12 cellular contexts compared by ENCODE assay signal in genomic region chr3:197371521-197372075, GRCh38.
DNase-seq lines count a peak whose midpoint lies in the region; ATAC-seq and TF ChIP-seq lines count a peak whose summit lies in the region.
"Had no signal": no experiment of that assay in that cellular context is flagged by ENCODE, and none has a peak within 500 bp of the region (broad histone marks: within the 10 kb centered on the region; RNA-seq: fewer than 3 reads in every experiment).

No MANE protein-coding gene starts in this region.

- no peak overlapping the region for H3K18ac ChIP-seq in mesendoderm (ENCODE audit: low read length)

- H3K56ac ChIP-seq in mesendoderm (ENCODE audit: low read length), result no peak overlapping the region

- 83 to 100% methylated on average over 2 of the region's 2 CpGs for WGBS in mesodermal cell (ENCODE audit: insufficient coverage in 2 of 2), 2 experiments
- no CpG with 5 or more reads among the region's 2 CpGs for WGBS in mesendoderm (ENCODE audit: extremely low coverage, insufficient coverage, low lambda C conversion rate)

- no peak overlapping the region for H3K4me2 ChIP-seq in mesendoderm (ENCODE audit: low read length)

- H3K9ac ChIP-seq in mesendoderm (ENCODE audit: low read length), result no peak overlapping the region

- H3K4me3 ChIP-seq in RWPE2 (ENCODE audit: severe bottlenecking) (no peak overlapping the region), mesodermal cell (ENCODE audit: extremely low read depth, insufficient read depth, low read length, poor library complexity, severe bottlenecking) (no peak overlapping the region), mesendoderm (ENCODE audit: low read length) (no peak overlapping the region)

- H3K4me1 ChIP-seq in RWPE2 (ENCODE audit: insufficient read depth, poor library complexity, severe bottlenecking) (peaks cover 72% of the 10 kb centered on the region), mesodermal cell (ENCODE audit: control insufficient read depth, insufficient read depth, low read length, poor library complexity, severe bottlenecking) (peaks cover 33% of the 10 kb centered on the region), mesendoderm (ENCODE audit: control insufficient read depth, low read depth, low read length) (peaks cover 8% of the 10 kb centered on the region)

- H2AK5ac ChIP-seq in mesendoderm (ENCODE audit: low read length), result no peak overlapping the region

- H3K79me1 ChIP-seq in mesendoderm (ENCODE audit: low read length), result no peaks in the 10 kb centered on the region

- H3K9me3 ChIP-seq in RWPE2 (ENCODE audit: severe bottlenecking) (no peaks in the 10 kb centered on the region), mesodermal cell (ENCODE audit: control insufficient read depth, low read length) (no peaks in the 10 kb centered on the region)

- H2BK120ac ChIP-seq in mesendoderm (ENCODE audit: low read depth, low read length), result no peak overlapping the region

- H3K27ac ChIP-seq in RWPE2 (ENCODE audit: poor library complexity, severe bottlenecking), result peak overlapping the region; percentile 87
- H3K27ac ChIP-seq in mesodermal cell (ENCODE audit: low read depth, low read length, severe bottlenecking), result peak overlapping the region; percentile 60
- H3K27ac ChIP-seq in mesendoderm (ENCODE audit: low read depth, low read length), result no peak overlapping the region
- H3K27ac ChIP-seq: C4-2B had no signal

- no peak overlapping the region for H2BK5ac ChIP-seq in mesendoderm (ENCODE audit: low read length)

- H4K5ac ChIP-seq in mesendoderm (ENCODE audit: low read length), result no peak overlapping the region

- H3K4ac ChIP-seq in mesendoderm (ENCODE audit: low read depth, low read length), result no peak overlapping the region

- ATAC-seq in RWPE2 (ENCODE audit: low read depth) (no peak), GM18867 (IDR thresholded peaks at IDR 0.05; ENCODE audit: unreplicated experiment) (no peak), HG02610 (IDR thresholded peaks at IDR 0.05; ENCODE audit: unreplicated experiment) (no peak)
- ATAC-seq: stimulated activated naive CD8-positive, alpha-beta T cell treated with anti-CD3 and anti-CD28 coated beads, Interleukin-15, amount 100 ng/mL, for 72 hours had no signal

- H3K79me2 ChIP-seq in mesendoderm (ENCODE audit: control insufficient read depth, insufficient read depth, low read length), result no peaks in the 10 kb centered on the region

- TF ChIP-seq CTCF in RWPE2 (IDR thresholded peaks at IDR 0.05; ENCODE audit: poor library complexity, severe bottlenecking), result no peak

- H3K36me3 ChIP-seq in RWPE2 (ENCODE audit: low read depth), result no peaks in the 10 kb centered on the region
- H3K36me3 ChIP-seq in mesodermal cell (ENCODE audit: control insufficient read depth, insufficient read depth, low read length), result no peaks in the 10 kb centered on the region
- H3K36me3 ChIP-seq in mesendoderm (ENCODE audit: control insufficient read depth, insufficient read depth, low read length), result no peaks in the 10 kb centered on the region

- H2BK15ac ChIP-seq in mesendoderm (replicated peaks; ENCODE audit: low read depth), result no peak overlapping the region

- H3K23ac ChIP-seq in mesendoderm (ENCODE audit: low read length), result no peak overlapping the region

- peak; percentile 50 for DNase-seq in D341Med (ENCODE audit: low spot score)
- DNase-seq in NCI-H1436 treated with DMSO at 0.1 percent for 48 hours (lab: John Stamatoyannopoulos, UW), result peak; percentile 93
- no peak for DNase-seq in RWPE2 (ENCODE audit: low spot score)
- DNase-seq in mesendoderm, result no peak
- no peak for DNase-seq in globus pallidus (ENCODE audit: low spot score)
- DNase-seq: activated effector memory CD4-positive, alpha-beta T cell treated with anti-CD3 and anti-CD28 coated beads, Interleukin-2, amount 50 U/mL, for 16 hours; cerebellar nuclear complex; stimulated activated naive CD8-positive, alpha-beta T cell treated with anti-CD3 and anti-CD28 coated beads, Interleukin-15, amount 100 ng/mL, for 72 hours had no signal

- H4K8ac ChIP-seq in mesendoderm (ENCODE audit: low read depth, low read length), result no peak overlapping the region

- H3K27me3 ChIP-seq in RWPE2 (ENCODE audit: insufficient read depth, poor library complexity, severe bottlenecking) (no peaks in the 10 kb centered on the region), mesendoderm (ENCODE audit: insufficient read depth, low read length, poor library complexity) (no peaks in the 10 kb centered on the region)

Comparison
In these comparisons a context has a peak if more than half of its experiments do, and no peak if none do; other contexts are left out.
1. DNase-seq: peak in D341Med (single experiment) and NCI-H1436 treated with DMSO at 0.1 percent for 48 hours (single experiment); none in RWPE2 (single experiment), mesendoderm (single experiment) and globus pallidus (single experiment).